17 cellular contexts compared by ENCODE assay signal in genomic region chr15:80744826-80745225, GRCh38. TPM values are rescaled to one million over a fixed set of nuclear protein-coding genes. Genes with fewer than 3 reads are reported as not detected.
A peak's percentile ranks its signal among the peaks of the same experiment; 100 is the strongest.
DNase-seq lines count a peak whose midpoint lies in the region; ATAC-seq lines count a peak whose summit lies in the region.
"Had no signal": no experiment of that assay in that cellular context is flagged by ENCODE, and none has a peak within 500 bp of the region (broad histone marks: within the 10 kb centered on the region; RNA-seq: fewer than 3 reads in every experiment).

No MANE protein-coding gene starts in this region.

- H2AFZ ChIP-seq in neuronal stem cell (ENCODE audit: low read length), result peak overlapping the region; percentile 31

- H3K27ac ChIP-seq in neuronal stem cell (replicated peaks; ENCODE audit: low read length), result no peak overlapping the region

- H3K18ac ChIP-seq in neuronal stem cell (ENCODE audit: low read length), result no peak overlapping the region

- H3K4me2 ChIP-seq in neuronal stem cell (ENCODE audit: insufficient read depth, low read length, poor library complexity, severe bottlenecking), result no peak overlapping the region

- H2AK5ac ChIP-seq in neuronal stem cell (ENCODE audit: low read depth, low read length), result no peak overlapping the region

- H4K8ac ChIP-seq in neuronal stem cell (ENCODE audit: low read depth, low read length), result no peak overlapping the region

- H3K14ac ChIP-seq in neuronal stem cell (ENCODE audit: low read length), result no peak overlapping the region

- H2BK15ac ChIP-seq in neuronal stem cell (ENCODE audit: low read length), result no peak overlapping the region

- peaks cover 10 to 20% of the 10 kb centered on the region in 2 donors for H3K4me1 ChIP-seq in neuronal stem cell (ENCODE audit: control insufficient read depth in 2 of 2, insufficient read depth in 1 of 2, low read depth in 1 of 2, low read length in 2 of 2)

- H2BK120ac ChIP-seq in neuronal stem cell (ENCODE audit: low read depth, low read length), result no peak overlapping the region

- peaks cover 2% of the 10 kb centered on the region for H3K79me1 ChIP-seq in neuronal stem cell (ENCODE audit: low read depth, low read length)

- no peak overlapping the region for H4K91ac ChIP-seq in neuronal stem cell (ENCODE audit: low read depth, low read length, poor library complexity)

- H3K9me3 ChIP-seq in neuronal stem cell (replicated peaks in 1 of 2; ENCODE audit: control insufficient read depth in 2 of 2, insufficient read depth in 1 of 2, low read depth in 1 of 2, low read length in 2 of 2), result peaks cover 2 to 9% of the 10 kb centered on the region in 2 donors
- H3K9me3 ChIP-seq: esophagus squamous epithelium had no signal

- H3K36me3 ChIP-seq in neuronal stem cell (replicated peaks in 1 of 2; ENCODE audit: control insufficient read depth in 2 of 2, insufficient read depth in 2 of 2, low read length in 2 of 2), result peaks cover 0 to 5% of the 10 kb centered on the region in 2 donors

- DNase-seq in EL (peak; percentile 56), RPMI7951 (ENCODE audit: low read depth) (peak; percentile 38), fibroblast of gingiva (ENCODE audit: low read depth) (peak; percentile 17), neuronal stem cell (ENCODE audit: low spot score) (no peak), sciatic nerve (ENCODE audit: low spot score) (no peak)
- DNase-seq: activated CD8-positive, alpha-beta memory T cell treated with anti-CD3 and anti-CD28 coated beads for 24 hours; activated naive CD4-positive, alpha-beta T cell treated with Interleukin-2 at 50 U/mL for 16 hours; CD4-positive, alpha-beta T cell; esophagus squamous epithelium; GDM1; immature natural killer cell; NCI-H187 treated with DMSO at 0.1 percent for 48 hours; NCI-H774; stimulated activated naive CD4-positive, alpha-beta T cell had no signal

- intact Hi-C loops in sciatic nerve (cut with DNase I), result no loop called here

- H3K23ac ChIP-seq in neuronal stem cell (ENCODE audit: low read depth, low read length, poor library complexity), result no peak overlapping the region

- H3K9ac ChIP-seq in neuronal stem cell (ENCODE audit: low read depth, low read length, poor library complexity), result no peak overlapping the region

- H2BK5ac ChIP-seq in neuronal stem cell (ENCODE audit: low read length), result no peak overlapping the region

- no CpG with 5 or more reads among the region's 1 CpG for WGBS in neuronal stem cell (ENCODE audit: extremely low coverage in 2 of 2, insufficient read length in 2 of 2, insufficient replicate concordance in 1 of 2), 2 donors

- H3K4me3 ChIP-seq in neuronal stem cell (ENCODE audit: low read length in 2 of 2), result no peak overlapping the region
- H3K4me3 ChIP-seq: esophagus squamous epithelium had no signal

- H3K27me3 ChIP-seq in neuronal stem cell (ENCODE audit: control insufficient read depth in 3 of 3, insufficient read depth in 3 of 3, low read depth in 1 of 3, low read length in 3 of 3), result no peaks in the 10 kb centered on the region
- H3K27me3 ChIP-seq: esophagus squamous epithelium had no signal

- H2BK12ac ChIP-seq in neuronal stem cell (ENCODE audit: low read length), result no peak overlapping the region

- H3K4ac ChIP-seq in neuronal stem cell (ENCODE audit: low read length), result no peak overlapping the region

- ATAC-seq in sciatic nerve, result no peak
- ATAC-seq in HG02623 (IDR thresholded peaks at IDR 0.05; ENCODE audit: unreplicated experiment), result no peak
- ATAC-seq in HG03135 (IDR thresholded peaks at IDR 0.05; ENCODE audit: unreplicated experiment), result no peak
- ATAC-seq in HG03442 (IDR thresholded peaks at IDR 0.05; ENCODE audit: unreplicated experiment), result no peak

RNA-seq across cellular contexts. Expression of gene CEMIP, which starts 34.3 kb away (rescaled TPM):
- total RNA-seq in RPMI7951 (2014; rRNA removed; shearing (Covaris generic)), result 1.1 and 2.6 TPM in 2 replicates
- polyA plus RNA-seq in neuronal stem cell (2013, experiment 1 of 2), result not detected
- polyA plus RNA-seq in neuronal stem cell (2013, experiment 2 of 2), result under 0.01 TPM
- total RNA-seq in sciatic nerve, result 9.9 TPM
- total RNA-seq: CD4-positive, alpha-beta T cell had no signal

RNA-seq across cellular contexts. Expression of gene ABHD17C, which starts 49.7 kb away (rescaled TPM):
- total RNA-seq in RPMI7951 (2014; rRNA removed; shearing (Covaris generic)), result 4.5 and 7.0 TPM in 2 replicates
- 13.5 TPM for polyA plus RNA-seq in neuronal stem cell (2013, experiment 1 of 2)
- 12.9 TPM for polyA plus RNA-seq in neuronal stem cell (2013, experiment 2 of 2)
- total RNA-seq in sciatic nerve, result 3.8 TPM

Comparison
In these comparisons a context has a peak if more than half of its experiments do, and no peak if none do; other contexts are left out.
1. DNase-seq: peak in EL (single experiment), RPMI7951 (single experiment) and fibroblast of gingiva (single experiment); none in neuronal stem cell (single experiment) and sciatic nerve (single experiment).